ENCODE assay signal across 23 cellular contexts in genomic region chrX:16665089-16665488, GRCh38. TPM values are rescaled to one million over a fixed set of nuclear protein-coding genes. Genes with fewer than 3 reads are reported as not detected.
DNase-seq lines count a peak whose midpoint lies in the region; ATAC-seq and TF ChIP-seq lines count a peak whose summit lies in the region.
"Had no signal": no experiment of that assay in that cellular context is flagged by ENCODE, and none has a peak within 500 bp of the region (broad histone marks: within the 10 kb centered on the region; RNA-seq: fewer than 3 reads in every experiment).

No MANE protein-coding gene starts in this region.

- TF ChIP-seq CTCF in AG04450 (IDR thresholded peaks at IDR 0.05; ENCODE audit: low read depth, low read length) (no peak), mammary epithelial cell (conservative IDR thresholded peaks at IDR 0.05 in 1 of 2, IDR thresholded peaks at IDR 0.05 in 1 of 2; ENCODE audit: extremely low read depth in 1 of 2, insufficient read depth in 1 of 2, low read depth in 1 of 2, low read length in 2 of 2) (no peak), foreskin fibroblast (IDR thresholded peaks at IDR 0.05; ENCODE audit: low read depth, low read length) (no peak), tibial artery (IDR thresholded peaks at IDR 0.05) (no peak), omental fat pad (IDR thresholded peaks at IDR 0.05) (no peak)

- intact Hi-C loops in mammary epithelial cell (cut with micrococcal nuclease) = loop anchor here (2.0 kb wide), 1 partner anchor 74 kb away; no protein-coding TSS in a partner anchor
- intact Hi-C loops in tibial artery (cut with DNase I; ENCODE audit: low total_unique reads) = loop anchor here (10.0 kb wide), 1 partner anchor 230 kb away; no protein-coding TSS in a partner anchor

- dilution Hi-C loops in mammary epithelial cell (cut with HindIII; ENCODE audit: low sequenced_read_pairs) = no loop called here

- H3K4me1 ChIP-seq in mammary epithelial cell (ENCODE audit: insufficient read depth, low read length) (no peaks in the 10 kb centered on the region), tibial artery (no peaks in the 10 kb centered on the region)
- H3K4me1 ChIP-seq: upper lobe of left lung had no signal

- H3K4me3 ChIP-seq in AG04450 (ENCODE audit: low read depth, low read length) (no peak overlapping the region), mammary epithelial cell (replicated peaks in 1 of 3; ENCODE audit: insufficient read depth in 1 of 3, low read depth in 2 of 3, low read length in 3 of 3) (no peak overlapping the region), foreskin fibroblast (ENCODE audit: low read depth in 1 of 2, low read length in 2 of 2) (no peak overlapping the region), tibial artery (no peak overlapping the region)
- H3K4me3 ChIP-seq: upper lobe of left lung had no signal

- CTCF ChIA-PET in AG04450 (lab: Charles Lee) (interaction anchor here (1.3 to 2.1 kb wide), 5 partner anchors 202 to 735 kb away, joined by 5 to 12 read pairs (median 5); partner anchors contain the start of gene GRPR), mammary epithelial cell (lab: Charles Lee; ENCODE audit: low non-redundant PET) (no interaction called here)

- BruUV-seq in mammary epithelial cell (replicated peaks; lab: Mats Ljungman, UMichigan) = no TSS peak

- 43% methylated on average over 2 of the region's 2 CpGs for WGBS in mammary epithelial cell (ENCODE audit: low coverage, missing lambda C conversion rate)

- in situ Hi-C loops in mammary epithelial cell (cut with MboI; ENCODE audit: low sequenced_read_pairs in 2 of 2) = loop anchor here (10.0 to 25.0 kb wide), 3 partner anchors 230 to 728 kb away; partner anchors contain the start of gene GRPR (in 1 of the 2)

- H3K79me2 ChIP-seq in mammary epithelial cell (ENCODE audit: insufficient read depth, low read length) = no peaks in the 10 kb centered on the region

- H3K9me3 ChIP-seq in AG04450 (ENCODE audit: control insufficient read depth, insufficient read depth, low read length) (no peaks in the 10 kb centered on the region), mammary epithelial cell (replicated peaks; ENCODE audit: insufficient read depth, low read length) (no peaks in the 10 kb centered on the region), tibial artery (no peaks in the 10 kb centered on the region)
- H3K9me3 ChIP-seq: upper lobe of left lung had no signal

- POLR2A ChIA-PET in AG04450 (lab: Yijun Ruan, JAX) = interaction anchor here (0.6 to 1.2 kb wide), 2 partner anchors 112 to 202 kb away, joined by 3 to 6 read pairs; no protein-coding TSS in a partner anchor

- no peaks in the 10 kb centered on the region for H3K27me3 ChIP-seq in AG04450 (ENCODE audit: control insufficient read depth, insufficient read depth, low read length)
- no peaks in the 10 kb centered on the region for H3K27me3 ChIP-seq in mammary epithelial cell (ENCODE audit: insufficient read depth, low read length)
- H3K27me3 ChIP-seq in tibial artery = no peaks in the 10 kb centered on the region
- H3K27me3 ChIP-seq: upper lobe of left lung had no signal

- H3K36me3 ChIP-seq in mammary epithelial cell (ENCODE audit: insufficient read depth, low read length) (no peaks in the 10 kb centered on the region), tibial artery (peaks cover 0 to 26% (median 0%) of the 10 kb centered on the region in 3 donors)

- no peak overlapping the region for H3K9ac ChIP-seq in mammary epithelial cell (ENCODE audit: insufficient read depth, low read length)

- H4K20me1 ChIP-seq in mammary epithelial cell (ENCODE audit: insufficient read depth, low read length) = no peaks in the 10 kb centered on the region

- DNase-seq in AG04450 (ENCODE audit: low read depth, low spot score) (no peak), LHCN-M2 (ENCODE audit: low read depth) (peak; percentile 65), mammary epithelial cell (peak; percentile 8), foreskin fibroblast (peak; percentile 43 to 72), AG08396 (ENCODE audit: low spot score) (no peak), tibial artery (no peak), omental fat pad (ENCODE audit: low spot score) (no peak)
- DNase-seq: activated naive CD8-positive, alpha-beta T cell treated with anti-CD3 and anti-CD28 coated beads, Interleukin-2, amount 10 ng/mL, durations not matched to agents 7 days and 5 days; CD8-positive, alpha-beta T cell; cerebellar nuclear complex; DMS79; effector memory CD8-positive, alpha-beta T cell; left ventricle myocardium superior; NCI-H1105 treated with DMSO at 0.1 percent for 48 hours; NCI-H526; occipital lobe; stimulated activated CD4-positive, alpha-beta T cell treated with anti-CD3 and anti-CD28 coated beads, Interleukin-1b, Interleukin-23, amount 100 ng/mL, for 48 hours; T1000; upper lobe of left lung had no signal

- ATAC-seq in HG03175 (IDR thresholded peaks at IDR 0.05; ENCODE audit: unreplicated experiment) (no peak), omental fat pad (ENCODE audit: low FRiP score) (no peak)
- ATAC-seq: activated T-helper 17 cell treated with anti-CD3 and anti-CD28 coated beads, Interleukin-2, amount 50 U/mL, for 72 hours; CD8-positive, alpha-beta T cell; effector memory CD8-positive, alpha-beta T cell; sciatic nerve had no signal

- H2AFZ ChIP-seq in mammary epithelial cell (ENCODE audit: low read depth, low read length) = no peak overlapping the region

- H3K4me2 ChIP-seq in mammary epithelial cell (ENCODE audit: insufficient read depth, low read depth, low read length) = no peak overlapping the region

- H3K27ac ChIP-seq in AG04450 (ENCODE audit: low read depth, low read length) (peak overlapping the region; percentile 61), mammary epithelial cell (ENCODE audit: insufficient read depth, low read depth, low read length) (no peak overlapping the region), tibial artery (no peak overlapping the region)
- H3K27ac ChIP-seq: upper lobe of left lung had no signal

RNA-seq across cellular contexts. Expression of gene S100G, which starts 15.1 kb away (rescaled TPM):
- polyA plus RNA-seq in AG04450 (2011; rRNA removed) = not detected in 2 replicates
- not detected in 2 replicates for polyA minus RNA-seq in AG04450 (2011; rRNA and poly(A)+ RNA removed)
- total RNA-seq in LHCN-M2 (2014; rRNA removed) = not detected in 2 replicates
- polyA plus RNA-seq in LHCN-M2 (2012) = not detected
- total RNA-seq in mammary epithelial cell = not detected
- polyA plus RNA-seq in mammary epithelial cell = not detected
- polyA minus RNA-seq in mammary epithelial cell = not detected
- not detected for total RNA-seq in omental fat pad
- total RNA-seq: activated naive CD8-positive, alpha-beta T cell treated with anti-CD3 and anti-CD28 coated beads, Interleukin-2, amount 10 ng/mL, durations not matched to agents 7 days and 5 days; activated T-helper 17 cell treated with anti-CD3 and anti-CD28 coated beads, Interleukin-2, amount 50 U/mL, for 72 hours; CD8-positive, alpha-beta T cell; left ventricle myocardium superior; occipital lobe; OCI-LY7; sciatic nerve had no signal

RNA-seq across cellular contexts. Expression of gene CTPS2, which starts 47.4 kb away (rescaled TPM):
- polyA plus RNA-seq in AG04450 (2011; rRNA removed) = 9.5 and 11.7 TPM in 2 replicates
- 11.2 and 15.2 TPM in 2 replicates for polyA minus RNA-seq in AG04450 (2011; rRNA and poly(A)+ RNA removed)
- 9.2 and 10.8 TPM in 2 replicates for total RNA-seq in LHCN-M2 (2014; rRNA removed)
- 4.9 TPM for polyA plus RNA-seq in LHCN-M2 (2012)
- total RNA-seq in mammary epithelial cell = 1 to 10 TPM; 8.4 to 8.5 TPM
- polyA plus RNA-seq in mammary epithelial cell = 6.3 TPM
- polyA minus RNA-seq in mammary epithelial cell = 23.3 TPM
- total RNA-seq in omental fat pad = 10 to 100 TPM in 1 of 4 donors, 1 to 10 TPM in 3; 5.4 to 14.7 (median 7.5) TPM

RNA-seq across cellular contexts. Expression of gene SYAP1, which starts 54.3 kb away (rescaled TPM):
- polyA plus RNA-seq in AG04450 (2011; rRNA removed) (14.5 and 16.2 TPM in 2 replicates), mammary epithelial cell (15.2 TPM)
- polyA minus RNA-seq in AG04450 (2011; rRNA and poly(A)+ RNA removed) = 10.3 and 13.8 TPM in 2 replicates
- total RNA-seq in LHCN-M2 (2014; rRNA removed) (23.9 and 26.2 TPM in 2 replicates), mammary epithelial cell (10 to 100 TPM; 30.3 to 47.5 TPM), omental fat pad (10 to 100 TPM; 15.0 to 33.5 (median 25.1) TPM)
- polyA plus RNA-seq in LHCN-M2 (2012) = 11.1 TPM
- polyA minus RNA-seq in mammary epithelial cell = 16.4 TPM

Comparison
In these comparisons a context has a peak if more than half of its experiments do, and no peak if none do; other contexts are left out.
1. DNase-seq: peak in LHCN-M2 (single experiment), mammary epithelial cell (single experiment) and foreskin fibroblast (2 of 2); none in AG04450 (single experiment), AG08396 (single experiment), tibial artery (0 of 2) and omental fat pad (single experiment).